Comparison of ENCODE assay signal across 38 cellular contexts in the genomic region with DNA sequence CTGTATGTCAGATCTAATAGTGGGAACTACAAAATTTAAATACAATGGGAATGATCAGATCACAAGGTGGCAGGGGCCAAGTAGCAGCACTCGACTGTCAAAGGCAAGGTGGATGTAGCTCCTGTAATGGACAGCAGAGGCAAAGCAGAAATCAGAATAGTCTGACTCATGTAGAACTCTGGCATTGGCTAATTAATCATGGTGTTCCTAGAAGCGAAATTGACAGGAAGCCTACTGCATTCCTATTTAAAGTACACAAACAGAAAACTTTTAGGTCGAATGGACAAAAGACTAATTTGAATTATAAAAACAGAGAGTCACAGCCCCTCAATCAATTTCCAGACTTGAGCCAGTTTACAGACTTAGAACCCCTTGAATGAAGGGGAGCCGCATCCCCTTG. TPM values are rescaled to one million over a fixed set of nuclear protein-coding genes. Genes with fewer than 3 reads are reported as not detected.
"Had no signal": no experiment of that assay in that cellular context is flagged by ENCODE, and none has a peak within 500 bp of the region (broad histone marks: within the 10 kb centered on the region; RNA-seq: fewer than 3 reads in every experiment).

No MANE protein-coding gene starts in this region.

- H3K27ac Mint-ChIP-seq: activated B cell treated with CpG ODN at 0.5 μM for 24 hours; activated CD8-positive, alpha-beta memory T cell treated with anti-CD3 and anti-CD28 coated beads, Interleukin-2, amount 10 ng/mL, durations not matched to agents 7 days and 5 days; activated CD8-positive, alpha-beta T cell treated with anti-CD3 and anti-CD28 coated beads for 36 hours; activated T-helper 1 cell treated with anti-CD3 and anti-CD28 coated beads, Interleukin-12 subunit alpha, Interleukin-12 subunit beta, Interleukin-2, Interleukin-4 antibody, amounts not matched to agents 30 ng/mL and 10 ng/mL and 1 ng/mL, durations not matched to agents 14 hours and 24 hours and 36 hours; activated T-helper 2 cell treated with anti-CD3 and anti-CD28 coated beads, Interferon-gamma antibody, Interleukin-2, Interleukin-4, amounts not matched to agents 10 μg/mL and 5 μg/mL and 100 μg/mL, durations not matched to agents 14 hours and 24 hours and 36 hours; dendritic cell treated with granulocyte-macrophage colony-stimulating factor and Interleukin-4, amounts not matched to agents 40 ng/mL and 50 ng/mL, for 4 days; endodermal cell; T-helper 17 cell; T-helper 2 cell treated with Interferon-gamma antibody and Interleukin-4, amounts not matched to agents 5 μg/mL and 100 μg/mL, for 36 hours had no signal

- H3K9me3 ChIP-seq: body of pancreas, esophagus squamous epithelium, gastroesophageal sphincter had no signal

- H3K27me3 Mint-ChIP-seq: dendritic cell treated with granulocyte-macrophage colony-stimulating factor and Interleukin-4, amounts not matched to agents 40 ng/mL and 50 ng/mL, for 4 days had no signal

- H3K27me3 ChIP-seq: body of pancreas, cardiac muscle cell, esophagus squamous epithelium, gastroesophageal sphincter had no signal

- ATAC-seq: activated CD4-positive, CD25-positive, alpha-beta regulatory T cell treated with anti-CD3 and anti-CD28 coated beads, Interleukin-2, amount 50 U/mL, for 24 hours; activated CD8-positive, alpha-beta memory T cell treated with anti-CD3 and anti-CD28 coated beads, Interleukin-2, amount 10 ng/mL, durations not matched to agents 7 days and 5 days; activated CD8-positive, alpha-beta T cell treated with anti-CD3 and anti-CD28 coated beads for 36 hours; body of pancreas; gastroesophageal sphincter; heart right ventricle; T-helper 17 cell had no signal

- H3K4me1 Mint-ChIP-seq: T-helper 17 cell had no signal

- H3K4me3 ChIP-seq: body of pancreas, cardiac muscle cell, coronary artery, dorsolateral prefrontal cortex, esophagus squamous epithelium, gastroesophageal sphincter, heart right ventricle had no signal

- H3K36me3 ChIP-seq: cardiac muscle cell, esophagus squamous epithelium, gastroesophageal sphincter, heart right ventricle, WERI-Rb-1 had no signal

- DNase-seq: activated B cell treated with CpG ODN at 0.5 μM for 24 hours; activated CD4-positive, alpha-beta T cell treated with anti-CD3 and anti-CD28 coated beads, Interleukin-2, amount 50 U/mL, for 1 hour; activated CD4-positive, alpha-beta T cell treated with anti-CD3 and anti-CD28 coated beads, Interleukin-2, amount 50 U/mL, for 48 hours; activated CD8-positive, alpha-beta memory T cell treated with anti-CD3 and anti-CD28 coated beads, Interleukin-2, amount 10 ng/mL, durations not matched to agents 7 days and 5 days; activated CD8-positive, alpha-beta memory T cell treated with anti-CD3 and anti-CD28 coated beads, Interleukin-2, amount 50 U/mL, for 4 hours; activated CD8-positive, alpha-beta T cell treated with anti-CD3 and anti-CD28 coated beads for 36 hours; activated effector memory CD4-positive, alpha-beta T cell treated with anti-CD3 and anti-CD28 coated beads, Interleukin-2, amount 50 U/mL, for 16 hours; activated naive CD4-positive, alpha-beta T cell treated with anti-CD3 and anti-CD28 coated beads, Interleukin-2, amount 50 U/mL, for 16 hours; activated T-cell treated with anti-CD3 and anti-CD28 coated beads, Interleukin-2, amount 50 U/mL, for 1 hour; activated T-cell treated with anti-CD3 and anti-CD28 coated beads, Interleukin-2, amount 50 U/mL, for 48 hours; amniotic stem cell; anterior cingulate cortex; body of pancreas; central memory CD4-positive, alpha-beta T cell; cerebellar nuclear complex; dorsolateral prefrontal cortex; effector memory CD4-positive, alpha-beta T cell; endodermal cell; esophagus squamous epithelium; foreskin melanocyte; heart right ventricle; T-helper 1 cell; T-helper 17 cell; T1000 had no signal

- H3K4me3 Mint-ChIP-seq: activated B cell treated with CpG ODN at 0.5 μM for 24 hours; activated CD8-positive, alpha-beta memory T cell treated with anti-CD3 and anti-CD28 coated beads, Interleukin-2, amount 10 ng/mL, durations not matched to agents 7 days and 5 days; activated CD8-positive, alpha-beta T cell treated with anti-CD3 and anti-CD28 coated beads for 36 hours; activated naive CD8-positive, alpha-beta T cell; activated T-helper 1 cell treated with anti-CD3 and anti-CD28 coated beads, Interleukin-12 subunit alpha, Interleukin-12 subunit beta, Interleukin-2, Interleukin-4 antibody, amounts not matched to agents 30 ng/mL and 10 ng/mL and 1 ng/mL, durations not matched to agents 14 hours and 24 hours and 36 hours; dendritic cell treated with granulocyte-macrophage colony-stimulating factor and Interleukin-4, amounts not matched to agents 40 ng/mL and 50 ng/mL, for 4 days; endodermal cell; T-helper 17 cell; T-helper 2 cell treated with Interferon-gamma antibody and Interleukin-4, amounts not matched to agents 5 μg/mL and 100 μg/mL, for 36 hours had no signal

- H3K27ac ChIP-seq: body of pancreas, cardiac muscle cell, coronary artery, dorsolateral prefrontal cortex, epithelial cell of prostate, esophagus squamous epithelium, gastroesophageal sphincter, heart right ventricle, WERI-Rb-1 had no signal

- H3K4me1 ChIP-seq: body of pancreas, esophagus squamous epithelium, gastroesophageal sphincter, heart right ventricle had no signal

RNA-seq across cellular contexts. Expression of gene IL12RB2, which starts 17.4 kb away (rescaled TPM):
- total RNA-seq: cardiac muscle cell, fibroblast of lung, fibroblast of villous mesenchyme, glomerular endothelial cell had no signal
